21 cellular contexts compared by ENCODE assay signal in the genomic region with DNA sequence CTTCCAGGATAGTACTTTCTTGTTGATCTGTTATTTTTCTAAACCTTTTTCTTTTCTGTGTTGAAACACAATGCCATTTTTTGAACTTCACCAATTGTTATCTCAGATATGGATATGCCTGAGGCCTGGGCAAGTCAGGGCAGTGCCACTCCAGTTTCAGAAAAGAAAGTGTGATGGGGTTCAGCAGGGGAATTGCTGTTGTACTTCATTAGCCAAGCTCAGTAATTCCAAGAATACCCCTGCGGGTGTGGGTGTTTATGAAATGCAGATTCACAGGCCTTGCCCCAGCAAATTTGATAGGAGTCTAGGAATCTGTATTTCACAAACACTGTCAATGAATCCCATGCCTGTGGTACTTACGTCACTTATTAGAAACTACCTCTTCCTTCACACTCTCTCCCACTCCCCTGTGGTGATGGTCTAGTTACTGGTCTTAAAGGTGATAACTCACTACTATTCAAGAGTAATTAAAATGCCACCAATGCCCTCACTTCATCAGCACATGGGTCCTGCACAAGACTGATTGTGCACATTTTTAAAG.
DNase-seq lines count a peak whose midpoint lies in the region; ATAC-seq, FAIRE-seq and TF ChIP-seq lines count a peak whose summit lies in the region.
"Had no signal": no experiment of that assay in that cellular context is flagged by ENCODE, and none has a peak within 500 bp of the region (broad histone marks: within the 10 kb centered on the region; RNA-seq: fewer than 3 reads in every experiment).

No MANE protein-coding gene starts in this region.

- FAIRE-seq in bronchial epithelial cell (lab: Jason Lieb, UNC), result no peak
- FAIRE-seq: G401.6, GM12892 had no signal

- DNase-seq in bronchial epithelial cell (ENCODE audit: low read depth) (peak; percentile 58), superior temporal gyrus (ENCODE audit: extremely low spot score) (peak; percentile 12)
- DNase-seq: ACHN; CD4-positive, CD25-positive, alpha-beta regulatory T cell; DMS79 treated with DMSO at 0.1 percent for 48 hours; KBM-7; NCI-H1105; NCI-H187; NCI-H510A; NCI-H82; SHP77 had no signal

- H3K27me3 ChIP-seq in bronchial epithelial cell (ENCODE audit: control insufficient read depth, insufficient read depth, low read length) (no peaks in the 10 kb centered on the region), muscle layer of duodenum (ENCODE audit: low read depth, low read length) (no peaks in the 10 kb centered on the region)

- POLR2A ChIA-PET in HEK293 (lab: Yijun Ruan, JAX), result no interaction called here

- no peak overlapping the region for H3K27ac ChIP-seq in HEK293 (ENCODE audit: extremely low read depth, low read depth, low read length)
- H3K27ac ChIP-seq in muscle layer of duodenum (ENCODE audit: low read length), result peak overlapping the region; percentile 25
- H3K27ac ChIP-seq: HL-60 had no signal

- no peak overlapping the region for H3K4me3 ChIP-seq in HEK293 (ENCODE audit: low read depth, low read length)
- no peak overlapping the region for H3K4me3 ChIP-seq in bronchial epithelial cell (ENCODE audit: low read depth, low read length)
- no peak overlapping the region for H3K4me3 ChIP-seq in muscle layer of duodenum (ENCODE audit: low read depth in 1 of 2, low read length in 2 of 2)

- no peaks in the 10 kb centered on the region for H3K36me3 ChIP-seq in HEK293 (ENCODE audit: control insufficient read depth in 2 of 2, insufficient read depth in 1 of 2, low read length in 2 of 2)
- H3K36me3 ChIP-seq in bronchial epithelial cell (ENCODE audit: control insufficient read depth, insufficient read depth, low read length), result no peaks in the 10 kb centered on the region
- no peaks in the 10 kb centered on the region for H3K36me3 ChIP-seq in muscle layer of duodenum (ENCODE audit: control insufficient read depth in 1 of 2, insufficient read depth in 2 of 2, low read length in 2 of 2)

- TF ChIP-seq CTCF in HEK293 (tag by site-specific recombination; IDR thresholded peaks at IDR 0.05) (no peak), bronchial epithelial cell (IDR thresholded peaks at IDR 0.05; ENCODE audit: insufficient read depth, low read length, severe bottlenecking) (no peak)

- H3K4me1 ChIP-seq in HEK293 (ENCODE audit: control insufficient read depth, insufficient read depth, low read length) (0 out of 2 replicates have a peak, but pooled peaks cover 2% of the 10 kb centered on the region), muscle layer of duodenum (ENCODE audit: control insufficient read depth in 1 of 2, insufficient read depth in 2 of 2, low read length in 2 of 2) (peaks cover 4 to 24% of the 10 kb centered on the region in 2 donors)

- CTCF ChIA-PET in HEK293 (lab: Yijun Ruan, JAX), result interaction anchor here (0.6 to 1.4 kb wide), 3 partner anchors 27 to 493 kb away, joined by 3 to 6 read pairs (median 5); no protein-coding TSS in a partner anchor

- H3K9me3 ChIP-seq in HEK293 (ENCODE audit: control insufficient read depth, insufficient read depth, low read depth, low read length) (no peaks in the 10 kb centered on the region), muscle layer of duodenum (ENCODE audit: control insufficient read depth in 1 of 2, low read length in 2 of 2) (no peaks in the 10 kb centered on the region)

- ATAC-seq in GM18519 (IDR thresholded peaks at IDR 0.05; ENCODE audit: low FRiP score, unreplicated experiment), result no peak
- ATAC-seq in HG03354 (IDR thresholded peaks at IDR 0.05; ENCODE audit: poor library complexity, severe bottlenecking, unreplicated experiment), result no peak
- no peak for ATAC-seq in HG02610 (IDR thresholded peaks at IDR 0.05; ENCODE audit: unreplicated experiment)
- ATAC-seq: HCT116, Panc1 had no signal

TF ChIP-seq in HEK293, 187 proteins besides CTCF, POLR2A, EP300 and RAD21:
- TF ChIP-seq ZNF37A (tag by site-specific recombination; IDR thresholded peaks at IDR 0.05) (no peak), ZNF624 (tag by site-specific recombination; IDR thresholded peaks at IDR 0.05) (no peak), ZNF202 (tag by site-specific recombination; IDR thresholded peaks at IDR 0.05; ENCODE audit: borderline replicate concordance) (no peak), MEIS1 (CRISPR knock-in tag; IDR thresholded peaks at IDR 0.05; ENCODE audit: borderline replicate concordance) (no peak), ZBTB20 (tag by site-specific recombination; IDR thresholded peaks at IDR 0.05) (peak; percentile 82), ZFP37 (tag by site-specific recombination; IDR thresholded peaks at IDR 0.05) (no peak)
